Comparison of ENCODE assay signal across 1 cellular context in genomic region chr4:16001484-16001858, GRCh38.
TF ChIP-seq lines count a peak whose summit lies in the region.

No MANE protein-coding gene starts in this region.

TF ChIP-seq in HepG2, 621 proteins besides CTCF, POLR2A, EP300 and RAD21 (continued from another document):
- TF ChIP-seq ZNF512B (CRISPR knock-in tag; IDR thresholded peaks at IDR 0.05; ENCODE audit: borderline replicate concordance) (no peak), ZNF75D (CRISPR knock-in tag; IDR thresholded peaks at IDR 0.05; ENCODE audit: borderline replicate concordance) (no peak), NPAS2 (CRISPR knock-in tag; IDR thresholded peaks at IDR 0.05; ENCODE audit: borderline replicate concordance) (no peak), ZNF496 (CRISPR knock-in tag; IDR thresholded peaks at IDR 0.05; ENCODE audit: insufficient replicate concordance) (no peak), XRCC5 (optimal IDR thresholded peaks at IDR 0.05; ENCODE audit: low read length) (peak; percentile 81), ZFYVE20 (CRISPR knock-in tag; IDR thresholded peaks at IDR 0.05; ENCODE audit: borderline replicate concordance, low read depth) (no peak), ZNF343 (CRISPR knock-in tag; IDR thresholded peaks at IDR 0.05) (no peak), MBD4 (IDR thresholded peaks at IDR 0.05; ENCODE audit: borderline replicate concordance, low read length) (no peak), SP5 (CRISPR knock-in tag; IDR thresholded peaks at IDR 0.05; ENCODE audit: borderline replicate concordance, low read depth) (no peak), HNF4G (IDR thresholded peaks at IDR 0.05; ENCODE audit: borderline replicate concordance, low read depth, low read length) (no peak), HNF4G (CRISPR knock-in tag; IDR thresholded peaks at IDR 0.05; ENCODE audit: borderline replicate concordance, low read depth) (no peak), ELF3 (CRISPR knock-in tag; IDR thresholded peaks at IDR 0.05) (no peak), STAG1 (CRISPR knock-in tag; IDR thresholded peaks at IDR 0.05) (peak; percentile 86), KLF16 (CRISPR knock-in tag; IDR thresholded peaks at IDR 0.05) (no peak), GZF1 (CRISPR knock-in tag; IDR thresholded peaks at IDR 0.05) (no peak)
- TF ChIP-seq, protein P1, sequence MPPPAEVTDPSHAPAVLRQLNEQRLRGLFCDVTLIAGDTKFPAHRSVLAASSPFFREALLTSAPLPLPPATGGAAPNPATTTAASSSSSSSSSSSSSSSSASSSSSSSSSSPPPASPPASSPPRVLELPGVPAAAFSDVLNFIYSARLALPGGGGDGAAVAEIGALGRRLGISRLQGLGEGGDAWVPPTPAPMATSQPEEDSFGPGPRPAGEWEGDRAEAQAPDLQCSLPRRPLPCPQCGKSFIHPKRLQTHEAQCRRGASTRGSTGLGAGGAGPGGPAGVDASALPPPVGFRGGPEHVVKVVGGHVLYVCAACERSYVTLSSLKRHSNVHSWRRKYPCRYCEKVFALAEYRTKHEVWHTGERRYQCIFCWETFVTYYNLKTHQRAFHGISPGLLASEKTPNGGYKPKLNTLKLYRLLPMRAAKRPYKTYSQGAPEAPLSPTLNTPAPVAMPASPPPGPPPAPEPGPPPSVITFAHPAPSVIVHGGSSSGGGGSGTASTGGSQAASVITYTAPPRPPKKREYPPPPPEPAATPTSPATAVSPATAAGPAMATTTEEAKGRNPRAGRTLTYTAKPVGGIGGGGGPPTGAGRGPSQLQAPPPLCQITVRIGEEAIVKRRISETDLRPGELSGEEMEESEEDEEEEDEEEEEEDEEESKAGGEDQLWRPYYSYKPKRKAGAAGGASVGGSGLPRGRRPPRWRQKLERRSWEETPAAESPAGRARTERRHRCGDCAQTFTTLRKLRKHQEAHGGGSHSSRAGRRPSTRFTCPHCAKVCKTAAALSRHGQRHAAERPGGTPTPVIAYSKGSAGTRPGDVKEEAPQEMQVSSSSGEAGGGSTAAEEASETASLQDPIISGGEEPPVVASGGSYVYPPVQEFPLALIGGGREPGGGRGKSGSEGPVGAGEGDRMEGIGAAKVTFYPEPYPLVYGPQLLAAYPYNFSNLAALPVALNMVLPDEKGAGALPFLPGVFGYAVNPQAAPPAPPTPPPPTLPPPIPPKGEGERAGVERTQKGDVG (CRISPR knock-in tag; IDR thresholded peaks at IDR 0.05; ENCODE audit: borderline replicate concordance), result no peak
